2 cellular contexts compared by ENCODE assay signal in the genomic region with DNA sequence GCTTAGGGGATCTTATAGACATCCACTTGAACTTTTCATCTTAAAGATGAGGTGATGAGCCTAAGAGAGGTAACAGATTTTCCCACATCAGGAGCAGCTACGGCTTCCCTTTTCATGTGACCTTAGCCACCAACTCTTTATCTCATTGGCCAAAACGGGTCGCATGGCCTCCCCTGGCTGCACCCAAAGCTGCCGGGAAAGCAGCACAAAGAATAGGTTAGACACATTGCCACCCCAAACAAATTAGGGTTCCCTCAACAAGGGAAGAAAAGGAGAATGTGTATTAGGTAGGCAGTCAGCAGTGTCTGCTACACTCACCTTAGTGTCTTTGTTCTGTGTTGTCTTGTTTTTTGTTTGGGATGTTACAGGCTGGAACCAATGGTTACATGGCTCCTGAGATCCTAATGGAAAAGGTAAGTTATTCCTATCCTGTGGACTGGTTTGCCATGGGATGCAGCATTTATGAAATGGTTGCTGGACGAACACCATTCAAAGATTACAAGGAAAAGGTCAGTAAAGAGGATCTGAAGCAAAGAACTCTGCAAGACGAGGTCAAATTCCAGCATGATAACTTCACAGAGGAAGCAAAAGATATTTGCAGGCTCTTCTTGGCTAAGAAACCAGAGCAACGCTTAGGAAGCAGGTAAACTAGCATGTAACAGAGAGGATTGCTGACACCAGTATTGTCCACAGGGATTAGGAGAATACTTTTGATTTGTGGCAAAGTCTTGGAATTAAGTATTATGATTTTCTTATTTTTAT.
TF ChIP-seq lines count a peak whose summit lies in the region.

No MANE protein-coding gene starts in this region.

TF ChIP-seq in IMR-90, 13 proteins besides CTCF, POLR2A, EP300 and RAD21:
- TF ChIP-seq, protein P1, sequence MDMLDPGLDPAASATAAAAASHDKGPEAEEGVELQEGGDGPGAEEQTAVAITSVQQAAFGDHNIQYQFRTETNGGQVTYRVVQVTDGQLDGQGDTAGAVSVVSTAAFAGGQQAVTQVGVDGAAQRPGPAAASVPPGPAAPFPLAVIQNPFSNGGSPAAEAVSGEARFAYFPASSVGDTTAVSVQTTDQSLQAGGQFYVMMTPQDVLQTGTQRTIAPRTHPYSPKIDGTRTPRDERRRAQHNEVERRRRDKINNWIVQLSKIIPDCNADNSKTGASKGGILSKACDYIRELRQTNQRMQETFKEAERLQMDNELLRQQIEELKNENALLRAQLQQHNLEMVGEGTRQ (IDR thresholded peaks at IDR 0.05; ENCODE audit: low read depth, low read length) = no peak
- TF ChIP-seq, protein P2, sequence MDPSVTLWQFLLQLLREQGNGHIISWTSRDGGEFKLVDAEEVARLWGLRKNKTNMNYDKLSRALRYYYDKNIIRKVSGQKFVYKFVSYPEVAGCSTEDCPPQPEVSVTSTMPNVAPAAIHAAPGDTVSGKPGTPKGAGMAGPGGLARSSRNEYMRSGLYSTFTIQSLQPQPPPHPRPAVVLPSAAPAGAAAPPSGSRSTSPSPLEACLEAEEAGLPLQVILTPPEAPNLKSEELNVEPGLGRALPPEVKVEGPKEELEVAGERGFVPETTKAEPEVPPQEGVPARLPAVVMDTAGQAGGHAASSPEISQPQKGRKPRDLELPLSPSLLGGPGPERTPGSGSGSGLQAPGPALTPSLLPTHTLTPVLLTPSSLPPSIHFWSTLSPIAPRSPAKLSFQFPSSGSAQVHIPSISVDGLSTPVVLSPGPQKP (IDR thresholded peaks at IDR 0.05; ENCODE audit: borderline replicate concordance, low read depth, low read length) = no peak
- no peak for TF ChIP-seq MXI1 (IDR thresholded peaks at IDR 0.05; ENCODE audit: borderline replicate concordance, low read depth, low read length)
- TF ChIP-seq NFE2L2 (IDR thresholded peaks at IDR 0.05; ENCODE audit: low read depth, low read length) = no peak
- no peak for TF ChIP-seq RCOR1 (IDR thresholded peaks at IDR 0.05; ENCODE audit: insufficient replicate concordance, low read length)
- no peak for TF ChIP-seq BHLHE40 (IDR thresholded peaks at IDR 0.05; ENCODE audit: low read depth, low read length)
- TF ChIP-seq CEBPB (IDR thresholded peaks at IDR 0.05; ENCODE audit: low read depth, low read length) = no peak
- TF ChIP-seq CHD1 (IDR thresholded peaks at IDR 0.05; ENCODE audit: low read depth, low read length) = no peak
- TF ChIP-seq MAFK (IDR thresholded peaks at IDR 0.05; ENCODE audit: low read depth, low read length) = no peak
- no peak for TF ChIP-seq SMC3 (IDR thresholded peaks at IDR 0.05; ENCODE audit: low read depth, low read length)
- no peak for TF ChIP-seq MAZ (IDR thresholded peaks at IDR 0.05; ENCODE audit: borderline replicate concordance, low read depth, low read length)
- no peak for TF ChIP-seq FOS (IDR thresholded peaks at IDR 0.05; ENCODE audit: low read depth, low read length)
- no peak for TF ChIP-seq RFX5 (IDR thresholded peaks at IDR 0.05; ENCODE audit: low read depth, low read length)

TF ChIP-seq in K562, 482 proteins besides CTCF, POLR2A, EP300 and RAD21:
- no peak for TF ChIP-seq PTBP1 (IDR thresholded peaks at IDR 0.05; ENCODE audit: low read depth, low read length)
- no peak for TF ChIP-seq ZNF79 (CRISPR knock-in tag; IDR thresholded peaks at IDR 0.05; ENCODE audit: low read depth)
- TF ChIP-seq, protein P3, sequence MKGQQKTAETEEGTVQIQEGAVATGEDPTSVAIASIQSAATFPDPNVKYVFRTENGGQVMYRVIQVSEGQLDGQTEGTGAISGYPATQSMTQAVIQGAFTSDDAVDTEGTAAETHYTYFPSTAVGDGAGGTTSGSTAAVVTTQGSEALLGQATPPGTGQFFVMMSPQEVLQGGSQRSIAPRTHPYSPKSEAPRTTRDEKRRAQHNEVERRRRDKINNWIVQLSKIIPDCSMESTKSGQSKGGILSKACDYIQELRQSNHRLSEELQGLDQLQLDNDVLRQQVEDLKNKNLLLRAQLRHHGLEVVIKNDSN (CRISPR knock-in tag; IDR thresholded peaks at IDR 0.05) = peak; percentile 62
- TF ChIP-seq, protein P4, sequence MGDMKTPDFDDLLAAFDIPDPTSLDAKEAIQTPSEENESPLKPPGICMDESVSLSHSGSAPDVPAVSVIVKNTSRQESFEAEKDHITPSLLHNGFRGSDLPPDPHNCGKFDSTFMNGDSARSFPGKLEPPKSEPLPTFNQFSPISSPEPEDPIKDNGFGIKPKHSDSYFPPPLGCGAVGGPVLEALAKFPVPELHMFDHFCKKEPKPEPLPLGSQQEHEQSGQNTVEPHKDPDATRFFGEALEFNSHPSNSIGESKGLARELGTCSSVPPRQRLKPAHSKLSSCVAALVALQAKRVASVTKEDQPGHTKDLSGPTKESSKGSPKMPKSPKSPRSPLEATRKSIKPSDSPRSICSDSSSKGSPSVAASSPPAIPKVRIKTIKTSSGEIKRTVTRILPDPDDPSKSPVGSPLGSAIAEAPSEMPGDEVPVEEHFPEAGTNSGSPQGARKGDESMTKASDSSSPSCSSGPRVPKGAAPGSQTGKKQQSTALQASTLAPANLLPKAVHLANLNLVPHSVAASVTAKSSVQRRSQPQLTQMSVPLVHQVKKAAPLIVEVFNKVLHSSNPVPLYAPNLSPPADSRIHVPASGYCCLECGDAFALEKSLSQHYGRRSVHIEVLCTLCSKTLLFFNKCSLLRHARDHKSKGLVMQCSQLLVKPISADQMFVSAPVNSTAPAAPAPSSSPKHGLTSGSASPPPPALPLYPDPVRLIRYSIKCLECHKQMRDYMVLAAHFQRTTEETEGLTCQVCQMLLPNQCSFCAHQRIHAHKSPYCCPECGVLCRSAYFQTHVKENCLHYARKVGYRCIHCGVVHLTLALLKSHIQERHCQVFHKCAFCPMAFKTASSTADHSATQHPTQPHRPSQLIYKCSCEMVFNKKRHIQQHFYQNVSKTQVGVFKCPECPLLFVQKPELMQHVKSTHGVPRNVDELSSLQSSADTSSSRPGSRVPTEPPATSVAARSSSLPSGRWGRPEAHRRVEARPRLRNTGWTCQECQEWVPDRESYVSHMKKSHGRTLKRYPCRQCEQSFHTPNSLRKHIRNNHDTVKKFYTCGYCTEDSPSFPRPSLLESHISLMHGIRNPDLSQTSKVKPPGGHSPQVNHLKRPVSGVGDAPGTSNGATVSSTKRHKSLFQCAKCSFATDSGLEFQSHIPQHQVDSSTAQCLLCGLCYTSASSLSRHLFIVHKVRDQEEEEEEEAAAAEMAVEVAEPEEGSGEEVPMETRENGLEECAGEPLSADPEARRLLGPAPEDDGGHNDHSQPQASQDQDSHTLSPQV (IDR thresholded peaks at IDR 0.05) = peak; percentile 63
- no peak for TF ChIP-seq NFYB (IDR thresholded peaks at IDR 0.05; ENCODE audit: extremely low read depth, insufficient read length)
- TF ChIP-seq PPARD (CRISPR knock-in tag; IDR thresholded peaks at IDR 0.05) = no peak
- TF ChIP-seq NR4A1 (CRISPR knock-in tag; IDR thresholded peaks at IDR 0.05) = no peak
- peak; percentile 48; the same call in 1 of the 2 replicates for TF ChIP-seq NR4A1 (tag; IDR thresholded peaks at IDR 0.05)
- TF ChIP-seq, protein P1 (CRISPR knock-in tag; IDR thresholded peaks at IDR 0.05) = peak; percentile 74
- TF ChIP-seq ZNF75A (CRISPR knock-in tag; IDR thresholded peaks at IDR 0.05) = 0 out of 2 replicates have a peak, but pooled peaks have one; percentile 40
- TF ChIP-seq RFX1 (IDR thresholded peaks at IDR 0.05) = 0 out of 2 replicates have a peak, but pooled peaks have one; percentile 2
- TF ChIP-seq RAD51 (IDR thresholded peaks at IDR 0.05; ENCODE audit: borderline replicate concordance, low read depth) = peak; percentile 57
- 0 out of 2 replicates have a peak, but pooled peaks have one; percentile 24 for TF ChIP-seq ETV5 (CRISPR knock-in tag; IDR thresholded peaks at IDR 0.05; ENCODE audit: low read depth)
- TF ChIP-seq ZKSCAN3 (CRISPR knock-in tag; IDR thresholded peaks at IDR 0.05) = no peak
- 0 out of 2 replicates have a peak, but pooled peaks have one; percentile 50 for TF ChIP-seq NR1H2 (CRISPR knock-in tag; IDR thresholded peaks at IDR 0.05)
